In the genomic region with DNA sequence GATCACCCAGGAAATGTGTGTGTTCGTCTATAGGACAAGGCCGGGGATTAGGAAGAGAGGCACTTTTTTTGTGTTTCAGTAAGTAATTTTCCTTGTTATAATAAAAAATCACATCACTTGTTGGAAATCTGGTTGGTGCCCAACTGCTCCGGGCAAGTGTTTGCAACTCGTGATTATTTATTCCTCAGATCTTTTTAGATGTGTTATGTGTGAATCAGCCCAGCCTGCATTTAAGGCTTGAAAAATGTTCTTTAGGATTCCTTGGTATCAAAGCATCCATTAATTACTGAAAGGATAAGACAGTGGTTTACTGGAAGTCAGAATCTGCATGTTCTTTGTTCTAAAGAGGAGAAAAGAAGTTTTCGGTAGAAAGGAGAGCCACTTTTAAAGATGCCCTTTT, we compare ENCODE assay signal across 23 cellular contexts.
"Had no signal": no experiment of that assay in that cellular context is flagged by ENCODE, and none has a peak within 500 bp of the region (broad histone marks: within the 10 kb centered on the region; RNA-seq: fewer than 3 reads in every experiment).

No MANE protein-coding gene starts in this region.

- H3K9me3 ChIP-seq: heart left ventricle, mucosa of descending colon, spleen, thoracic aorta, upper lobe of left lung had no signal

- H3K27ac Mint-ChIP-seq: activated B cell treated with CpG ODN at 0.5 μM for 24 hours; activated CD4-positive, alpha-beta memory T cell treated with anti-CD3 and anti-CD28 coated beads for 36 hours; activated naive CD8-positive, alpha-beta T cell treated with anti-CD3 and anti-CD28 coated beads for 36 hours; dendritic cell treated with granulocyte-macrophage colony-stimulating factor and Interleukin-4, amounts not matched to agents 40 ng/mL and 50 ng/mL, for 4 days; memory B cell; T-helper 1 cell treated with Interleukin-12 subunit alpha and Interleukin-12 subunit beta and Interleukin-4 antibody, amounts not matched to agents 30 μg/mL and 1 μg/mL, for 36 hours had no signal

- H3K27me3 ChIP-seq: heart left ventricle, spleen, upper lobe of left lung had no signal

- H3K27ac ChIP-seq: heart left ventricle, spleen, thoracic aorta, upper lobe of left lung had no signal

- H3K27me3 Mint-ChIP-seq: activated B cell treated with CpG ODN at 0.5 μM for 24 hours; dendritic cell treated with granulocyte-macrophage colony-stimulating factor and Interleukin-4, amounts not matched to agents 40 ng/mL and 50 ng/mL, for 4 days had no signal

- H3K36me3 ChIP-seq: heart left ventricle, spleen, thoracic aorta, upper lobe of left lung had no signal

- H3K4me3 ChIP-seq: heart left ventricle, mucosa of descending colon, spleen, thoracic aorta, upper lobe of left lung had no signal

- H3K36me3 Mint-ChIP-seq: activated CD4-positive, alpha-beta memory T cell treated with anti-CD3 and anti-CD28 coated beads for 36 hours; activated naive CD8-positive, alpha-beta T cell treated with anti-CD3 and anti-CD28 coated beads for 36 hours; memory B cell had no signal

- H3K4me3 Mint-ChIP-seq: activated B cell treated with CpG ODN at 0.5 μM for 24 hours; activated CD4-positive, alpha-beta memory T cell treated with anti-CD3 and anti-CD28 coated beads for 36 hours; activated naive CD8-positive, alpha-beta T cell treated with anti-CD3 and anti-CD28 coated beads for 36 hours; dendritic cell treated with granulocyte-macrophage colony-stimulating factor and Interleukin-4, amounts not matched to agents 40 ng/mL and 50 ng/mL, for 4 days; memory B cell; neural crest cell; T-helper 1 cell treated with Interleukin-12 subunit alpha and Interleukin-12 subunit beta and Interleukin-4 antibody, amounts not matched to agents 30 μg/mL and 1 μg/mL, for 36 hours had no signal

- ATAC-seq: heart left ventricle, left cardiac atrium, mucosa of descending colon had no signal

- H3K9me3 Mint-ChIP-seq: activated B cell treated with CpG ODN at 0.5 μM for 24 hours; activated CD4-positive, alpha-beta memory T cell treated with anti-CD3 and anti-CD28 coated beads for 36 hours; activated naive CD8-positive, alpha-beta T cell treated with anti-CD3 and anti-CD28 coated beads for 36 hours; dendritic cell treated with granulocyte-macrophage colony-stimulating factor and Interleukin-4, amounts not matched to agents 40 ng/mL and 50 ng/mL, for 4 days; neural crest cell; T-helper 1 cell treated with Interleukin-12 subunit alpha and Interleukin-12 subunit beta and Interleukin-4 antibody, amounts not matched to agents 30 μg/mL and 1 μg/mL, for 36 hours had no signal

- DNase-seq: activated B cell treated with CpG ODN at 0.5 μM for 24 hours; activated CD4-positive, alpha-beta memory T cell treated with anti-CD3 and anti-CD28 coated beads for 36 hours; activated CD4-positive, alpha-beta T cell treated with anti-CD3 and anti-CD28 coated beads for 4 hours; activated naive CD4-positive, alpha-beta T cell treated with Interleukin-2 at 50 U/mL for 16 hours; activated naive CD8-positive, alpha-beta T cell treated with anti-CD3 and anti-CD28 coated beads for 36 hours; activated T-cell treated with anti-CD3 and anti-CD28 coated beads, Interleukin-2, amount 50 U/mL, for 48 hours; effector CD4-positive, alpha-beta T cell; heart left ventricle; islet precursor cell; left cardiac atrium; mucosa of descending colon; occipital lobe; posterior cingulate gyrus; retina; spleen; stimulated activated CD4-positive, alpha-beta T cell treated with anti-CD3 and anti-CD28 coated beads, Interleukin-4, amount 100 ng/mL, for 1 hour; stimulated activated naive CD4-positive, alpha-beta T cell; upper lobe of left lung had no signal

- H3K4me1 ChIP-seq: spleen, upper lobe of left lung had no signal

- H3K4me1 Mint-ChIP-seq: activated B cell treated with CpG ODN at 0.5 μM for 24 hours; activated naive CD8-positive, alpha-beta T cell treated with anti-CD3 and anti-CD28 coated beads for 36 hours; memory B cell had no signal
